ENCODE assay signal across 1 cellular context in the genomic region with DNA sequence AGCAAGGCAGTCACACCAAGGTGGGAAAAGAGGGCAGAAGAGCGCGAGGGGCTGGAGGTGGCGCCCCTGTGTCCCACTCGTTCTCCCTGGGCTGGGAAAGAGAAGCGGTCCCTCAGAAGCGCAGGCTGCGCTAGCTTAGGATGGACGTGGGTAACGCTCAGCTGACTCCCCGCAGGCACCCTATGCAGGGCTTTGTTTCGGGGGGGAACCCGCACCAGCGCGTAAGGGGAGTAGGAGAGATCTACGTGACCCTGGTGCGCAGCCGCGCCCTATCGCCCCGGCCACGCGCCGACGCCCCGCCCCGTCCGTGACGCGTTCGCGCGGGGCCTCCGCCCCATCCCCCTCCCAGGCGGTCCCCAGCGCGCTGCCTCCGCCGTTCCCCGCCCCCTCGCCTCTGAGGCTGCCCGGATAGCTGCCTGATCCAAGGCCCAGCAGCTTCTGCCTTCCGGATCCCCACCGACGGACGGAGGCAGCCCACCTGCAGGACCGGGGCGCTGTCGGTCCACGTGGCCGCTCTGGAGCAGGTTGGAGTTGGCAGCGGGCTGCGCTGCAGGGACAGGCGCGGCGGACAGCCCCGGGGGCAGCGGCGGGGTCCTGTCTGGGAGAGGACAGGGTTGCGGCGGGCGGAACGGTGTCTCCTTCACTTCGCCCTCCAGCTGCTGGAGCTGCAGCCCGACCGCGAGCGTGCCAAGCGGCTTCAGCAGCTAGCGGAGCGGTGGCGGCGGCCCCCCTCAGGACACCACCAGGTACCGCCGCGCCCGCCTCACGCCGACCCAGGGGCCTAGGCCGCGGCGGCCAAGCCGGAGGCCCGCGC.
TF ChIP-seq lines count a peak whose summit lies in the region.

A gene with protein sequence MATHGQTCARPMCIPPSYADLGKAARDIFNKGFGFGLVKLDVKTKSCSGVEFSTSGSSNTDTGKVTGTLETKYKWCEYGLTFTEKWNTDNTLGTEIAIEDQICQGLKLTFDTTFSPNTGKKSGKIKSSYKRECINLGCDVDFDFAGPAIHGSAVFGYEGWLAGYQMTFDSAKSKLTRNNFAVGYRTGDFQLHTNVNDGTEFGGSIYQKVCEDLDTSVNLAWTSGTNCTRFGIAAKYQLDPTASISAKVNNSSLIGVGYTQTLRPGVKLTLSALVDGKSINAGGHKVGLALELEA (plus strand): TSS at position 604 of the 814 bp plus-strand sequence. CDS start 363 bp downstream, outside the sequence.

TF ChIP-seq in K562, 482 proteins besides CTCF, POLR2A, EP300 and RAD21 (continued from another document and continues in another):
- TF ChIP-seq, protein P1, sequence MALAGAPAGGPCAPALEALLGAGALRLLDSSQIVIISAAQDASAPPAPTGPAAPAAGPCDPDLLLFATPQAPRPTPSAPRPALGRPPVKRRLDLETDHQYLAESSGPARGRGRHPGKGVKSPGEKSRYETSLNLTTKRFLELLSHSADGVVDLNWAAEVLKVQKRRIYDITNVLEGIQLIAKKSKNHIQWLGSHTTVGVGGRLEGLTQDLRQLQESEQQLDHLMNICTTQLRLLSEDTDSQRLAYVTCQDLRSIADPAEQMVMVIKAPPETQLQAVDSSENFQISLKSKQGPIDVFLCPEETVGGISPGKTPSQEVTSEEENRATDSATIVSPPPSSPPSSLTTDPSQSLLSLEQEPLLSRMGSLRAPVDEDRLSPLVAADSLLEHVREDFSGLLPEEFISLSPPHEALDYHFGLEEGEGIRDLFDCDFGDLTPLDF (CRISPR knock-in tag; IDR thresholded peaks at IDR 0.05), result no peak
- peak; percentile 81 for TF ChIP-seq TAF7 (tag; IDR thresholded peaks at IDR 0.05)
- TF ChIP-seq POLR3G (IDR thresholded peaks at IDR 0.05; ENCODE audit: extremely low read depth, insufficient read length, insufficient replicate concordance), result no peak
- no peak for TF ChIP-seq YY1 (IDR thresholded peaks at IDR 0.05; ENCODE audit: borderline replicate concordance in 1 of 3, control insufficient read depth in 1 of 3, extremely low read depth in 1 of 3, insufficient read depth in 3 of 3, insufficient read length in 1 of 3, insufficient replicate concordance in 2 of 3, low read depth in 1 of 3, low read length in 2 of 3)
- TF ChIP-seq PRMT5 (CRISPR knock-in tag; IDR thresholded peaks at IDR 0.05), result peak; percentile 51; the same call in 1 of the 2 replicates
- TF ChIP-seq NRF1 (conservative IDR thresholded peaks at IDR 0.05 in 1 of 2, IDR thresholded peaks at IDR 0.05 in 1 of 2), result peak; percentile 93 to 94
- TF ChIP-seq SMARCA5 (IDR thresholded peaks at IDR 0.05), result peak; percentile 66
- TF ChIP-seq BCOR (IDR thresholded peaks at IDR 0.05), result peak; percentile 32; the same call in 1 of the 2 replicates
- no peak for TF ChIP-seq ZFPM2 (CRISPR knock-in tag; IDR thresholded peaks at IDR 0.05)
- TF ChIP-seq NCOA2 (IDR thresholded peaks at IDR 0.05; ENCODE audit: partially characterized antibody in 2 of 2), result peak in 1 of 2 experiments; percentile 100
- TF ChIP-seq HEY1 (CRISPR knock-in tag; IDR thresholded peaks at IDR 0.05; ENCODE audit: borderline replicate concordance), result no peak
- TF ChIP-seq, protein P2, sequence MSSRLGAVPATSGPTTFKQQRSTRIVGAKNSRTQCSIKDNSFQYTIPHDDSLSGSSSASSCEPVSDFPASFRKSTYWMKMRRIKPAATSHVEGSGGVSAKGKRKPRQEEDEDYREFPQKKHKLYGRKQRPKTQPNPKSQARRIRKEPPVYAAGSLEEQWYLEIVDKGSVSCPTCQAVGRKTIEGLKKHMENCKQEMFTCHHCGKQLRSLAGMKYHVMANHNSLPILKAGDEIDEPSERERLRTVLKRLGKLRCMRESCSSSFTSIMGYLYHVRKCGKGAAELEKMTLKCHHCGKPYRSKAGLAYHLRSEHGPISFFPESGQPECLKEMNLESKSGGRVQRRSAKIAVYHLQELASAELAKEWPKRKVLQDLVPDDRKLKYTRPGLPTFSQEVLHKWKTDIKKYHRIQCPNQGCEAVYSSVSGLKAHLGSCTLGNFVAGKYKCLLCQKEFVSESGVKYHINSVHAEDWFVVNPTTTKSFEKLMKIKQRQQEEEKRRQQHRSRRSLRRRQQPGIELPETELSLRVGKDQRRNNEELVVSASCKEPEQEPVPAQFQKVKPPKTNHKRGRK (tag; IDR thresholded peaks at IDR 0.05), result no peak
- TF ChIP-seq, protein P3, sequence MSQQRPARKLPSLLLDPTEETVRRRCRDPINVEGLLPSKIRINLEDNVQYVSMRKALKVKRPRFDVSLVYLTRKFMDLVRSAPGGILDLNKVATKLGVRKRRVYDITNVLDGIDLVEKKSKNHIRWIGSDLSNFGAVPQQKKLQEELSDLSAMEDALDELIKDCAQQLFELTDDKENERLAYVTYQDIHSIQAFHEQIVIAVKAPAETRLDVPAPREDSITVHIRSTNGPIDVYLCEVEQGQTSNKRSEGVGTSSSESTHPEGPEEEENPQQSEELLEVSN (IDR thresholded peaks at IDR 0.05; ENCODE audit: borderline replicate concordance in 1 of 2, extremely low read depth in 1 of 2, insufficient read depth in 1 of 2, insufficient read length in 1 of 2, low read depth in 1 of 2, low read length in 1 of 2, poor library complexity in 1 of 2, severe bottlenecking in 1 of 2), result peak; percentile 59 to 85
- TF ChIP-seq ZNF121 (CRISPR knock-in tag; conservative IDR thresholded peaks at IDR 0.05), result no peak
- no peak; the same call in 1 of the 2 replicates for TF ChIP-seq ELF1 (tag; IDR thresholded peaks at IDR 0.05)
- peak; percentile 99 for TF ChIP-seq CHD1 (IDR thresholded peaks at IDR 0.05; ENCODE audit: low read length)
- TF ChIP-seq, protein P4, sequence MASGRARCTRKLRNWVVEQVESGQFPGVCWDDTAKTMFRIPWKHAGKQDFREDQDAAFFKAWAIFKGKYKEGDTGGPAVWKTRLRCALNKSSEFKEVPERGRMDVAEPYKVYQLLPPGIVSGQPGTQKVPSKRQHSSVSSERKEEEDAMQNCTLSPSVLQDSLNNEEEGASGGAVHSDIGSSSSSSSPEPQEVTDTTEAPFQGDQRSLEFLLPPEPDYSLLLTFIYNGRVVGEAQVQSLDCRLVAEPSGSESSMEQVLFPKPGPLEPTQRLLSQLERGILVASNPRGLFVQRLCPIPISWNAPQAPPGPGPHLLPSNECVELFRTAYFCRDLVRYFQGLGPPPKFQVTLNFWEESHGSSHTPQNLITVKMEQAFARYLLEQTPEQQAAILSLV (tag; IDR thresholded peaks at IDR 0.05), result no peak
- no peak for TF ChIP-seq ZNF134 (CRISPR knock-in tag; conservative IDR thresholded peaks at IDR 0.05)
- TF ChIP-seq BCL6 (CRISPR knock-in tag; IDR thresholded peaks at IDR 0.05), result no peak; the same call in 1 of the 2 replicates
- peak; percentile 47; the same call in 1 of the 2 replicates for TF ChIP-seq ETV1 (tag; conservative IDR thresholded peaks at IDR 0.05; ENCODE audit: low read depth)
- no peak; the same call in 1 of the 2 replicates for TF ChIP-seq BMI1 (IDR thresholded peaks at IDR 0.05; ENCODE audit: low read length)
- TF ChIP-seq, protein P5, sequence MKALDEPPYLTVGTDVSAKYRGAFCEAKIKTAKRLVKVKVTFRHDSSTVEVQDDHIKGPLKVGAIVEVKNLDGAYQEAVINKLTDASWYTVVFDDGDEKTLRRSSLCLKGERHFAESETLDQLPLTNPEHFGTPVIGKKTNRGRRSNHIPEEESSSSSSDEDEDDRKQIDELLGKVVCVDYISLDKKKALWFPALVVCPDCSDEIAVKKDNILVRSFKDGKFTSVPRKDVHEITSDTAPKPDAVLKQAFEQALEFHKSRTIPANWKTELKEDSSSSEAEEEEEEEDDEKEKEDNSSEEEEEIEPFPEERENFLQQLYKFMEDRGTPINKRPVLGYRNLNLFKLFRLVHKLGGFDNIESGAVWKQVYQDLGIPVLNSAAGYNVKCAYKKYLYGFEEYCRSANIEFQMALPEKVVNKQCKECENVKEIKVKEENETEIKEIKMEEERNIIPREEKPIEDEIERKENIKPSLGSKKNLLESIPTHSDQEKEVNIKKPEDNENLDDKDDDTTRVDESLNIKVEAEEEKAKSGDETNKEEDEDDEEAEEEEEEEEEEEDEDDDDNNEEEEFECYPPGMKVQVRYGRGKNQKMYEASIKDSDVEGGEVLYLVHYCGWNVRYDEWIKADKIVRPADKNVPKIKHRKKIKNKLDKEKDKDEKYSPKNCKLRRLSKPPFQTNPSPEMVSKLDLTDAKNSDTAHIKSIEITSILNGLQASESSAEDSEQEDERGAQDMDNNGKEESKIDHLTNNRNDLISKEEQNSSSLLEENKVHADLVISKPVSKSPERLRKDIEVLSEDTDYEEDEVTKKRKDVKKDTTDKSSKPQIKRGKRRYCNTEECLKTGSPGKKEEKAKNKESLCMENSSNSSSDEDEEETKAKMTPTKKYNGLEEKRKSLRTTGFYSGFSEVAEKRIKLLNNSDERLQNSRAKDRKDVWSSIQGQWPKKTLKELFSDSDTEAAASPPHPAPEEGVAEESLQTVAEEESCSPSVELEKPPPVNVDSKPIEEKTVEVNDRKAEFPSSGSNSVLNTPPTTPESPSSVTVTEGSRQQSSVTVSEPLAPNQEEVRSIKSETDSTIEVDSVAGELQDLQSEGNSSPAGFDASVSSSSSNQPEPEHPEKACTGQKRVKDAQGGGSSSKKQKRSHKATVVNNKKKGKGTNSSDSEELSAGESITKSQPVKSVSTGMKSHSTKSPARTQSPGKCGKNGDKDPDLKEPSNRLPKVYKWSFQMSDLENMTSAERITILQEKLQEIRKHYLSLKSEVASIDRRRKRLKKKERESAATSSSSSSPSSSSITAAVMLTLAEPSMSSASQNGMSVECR (CRISPR knock-in tag; IDR thresholded peaks at IDR 0.05), result peak; percentile 94
- TF ChIP-seq POLR2B (IDR thresholded peaks at IDR 0.05; ENCODE audit: low read depth, partially characterized antibody), result peak; percentile 70
- TF ChIP-seq, protein P6, sequence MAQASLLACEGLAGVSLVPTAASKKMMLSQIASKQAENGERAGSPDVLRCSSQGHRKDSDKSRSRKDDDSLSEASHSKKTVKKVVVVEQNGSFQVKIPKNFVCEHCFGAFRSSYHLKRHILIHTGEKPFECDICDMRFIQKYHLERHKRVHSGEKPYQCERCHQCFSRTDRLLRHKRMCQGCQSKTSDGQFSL (CRISPR knock-in tag; IDR thresholded peaks at IDR 0.05), result 0 out of 2 replicates have a peak, but pooled peaks have one; percentile 68
- TF ChIP-seq, protein P6 (tag; IDR thresholded peaks at IDR 0.05), result no peak
- TF ChIP-seq DDX20 (tag; IDR thresholded peaks at IDR 0.05; ENCODE audit: low read depth), result no peak
- no peak for TF ChIP-seq ZC3H8 (IDR thresholded peaks at IDR 0.05)
- TF ChIP-seq EP400 (IDR thresholded peaks at IDR 0.05), result peak; percentile 96
- TF ChIP-seq CBFA2T2 (conservative IDR thresholded peaks at IDR 0.05), result no peak
- TF ChIP-seq SNRNP70 (optimal IDR thresholded peaks at IDR 0.05; ENCODE audit: low read depth, low read length), result no peak
- TF ChIP-seq, protein P7, sequence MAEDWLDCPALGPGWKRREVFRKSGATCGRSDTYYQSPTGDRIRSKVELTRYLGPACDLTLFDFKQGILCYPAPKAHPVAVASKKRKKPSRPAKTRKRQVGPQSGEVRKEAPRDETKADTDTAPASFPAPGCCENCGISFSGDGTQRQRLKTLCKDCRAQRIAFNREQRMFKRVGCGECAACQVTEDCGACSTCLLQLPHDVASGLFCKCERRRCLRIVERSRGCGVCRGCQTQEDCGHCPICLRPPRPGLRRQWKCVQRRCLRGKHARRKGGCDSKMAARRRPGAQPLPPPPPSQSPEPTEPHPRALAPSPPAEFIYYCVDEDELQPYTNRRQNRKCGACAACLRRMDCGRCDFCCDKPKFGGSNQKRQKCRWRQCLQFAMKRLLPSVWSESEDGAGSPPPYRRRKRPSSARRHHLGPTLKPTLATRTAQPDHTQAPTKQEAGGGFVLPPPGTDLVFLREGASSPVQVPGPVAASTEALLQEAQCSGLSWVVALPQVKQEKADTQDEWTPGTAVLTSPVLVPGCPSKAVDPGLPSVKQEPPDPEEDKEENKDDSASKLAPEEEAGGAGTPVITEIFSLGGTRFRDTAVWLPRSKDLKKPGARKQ (CRISPR knock-in tag; IDR thresholded peaks at IDR 0.05), result no peak
- TF ChIP-seq MAFK (IDR thresholded peaks at IDR 0.05; ENCODE audit: low read length), result no peak; the same call in 1 of the 2 replicates
- peak in 1 of 2 experiments; percentile 73; a peak in 1 of 4 replicates for TF ChIP-seq KDM4B (IDR thresholded peaks at IDR 0.05; ENCODE audit: borderline replicate concordance in 2 of 2, low read depth in 1 of 2)
- no peak; the same call in 1 of the 2 replicates for TF ChIP-seq NCOA6 (IDR thresholded peaks at IDR 0.05)
- no peak for TF ChIP-seq ZNF146 (CRISPR knock-in tag; IDR thresholded peaks at IDR 0.05; ENCODE audit: unreplicated experiment)
- TF ChIP-seq LEF1 (IDR thresholded peaks at IDR 0.05), result peak; percentile 28; the same call in 1 of the 2 replicates
- TF ChIP-seq ZNF24 (IDR thresholded peaks at IDR 0.05), result peak; percentile 45; the same call in 1 of the 2 replicates
- TF ChIP-seq ZNF324 (CRISPR knock-in tag; IDR thresholded peaks at IDR 0.05), result no peak
- TF ChIP-seq, protein P8, sequence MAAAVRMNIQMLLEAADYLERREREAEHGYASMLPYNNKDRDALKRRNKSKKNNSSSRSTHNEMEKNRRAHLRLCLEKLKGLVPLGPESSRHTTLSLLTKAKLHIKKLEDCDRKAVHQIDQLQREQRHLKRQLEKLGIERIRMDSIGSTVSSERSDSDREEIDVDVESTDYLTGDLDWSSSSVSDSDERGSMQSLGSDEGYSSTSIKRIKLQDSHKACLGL (CRISPR knock-in tag; IDR thresholded peaks at IDR 0.05; ENCODE audit: borderline replicate concordance, poor library complexity, severe bottlenecking), result no peak
- TF ChIP-seq, protein P9, sequence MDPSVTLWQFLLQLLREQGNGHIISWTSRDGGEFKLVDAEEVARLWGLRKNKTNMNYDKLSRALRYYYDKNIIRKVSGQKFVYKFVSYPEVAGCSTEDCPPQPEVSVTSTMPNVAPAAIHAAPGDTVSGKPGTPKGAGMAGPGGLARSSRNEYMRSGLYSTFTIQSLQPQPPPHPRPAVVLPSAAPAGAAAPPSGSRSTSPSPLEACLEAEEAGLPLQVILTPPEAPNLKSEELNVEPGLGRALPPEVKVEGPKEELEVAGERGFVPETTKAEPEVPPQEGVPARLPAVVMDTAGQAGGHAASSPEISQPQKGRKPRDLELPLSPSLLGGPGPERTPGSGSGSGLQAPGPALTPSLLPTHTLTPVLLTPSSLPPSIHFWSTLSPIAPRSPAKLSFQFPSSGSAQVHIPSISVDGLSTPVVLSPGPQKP (CRISPR knock-in tag; IDR thresholded peaks at IDR 0.05), result no peak
- peak; percentile 46 for TF ChIP-seq NFIC (IDR thresholded peaks at IDR 0.05)
